In genomic region chr1:184986250-184986649, GRCh38 we compare ENCODE assay signal across 9 cellular contexts. TPM values are rescaled to one million over a fixed set of nuclear protein-coding genes. Genes with fewer than 3 reads are reported as not detected.
DNase-seq lines count a peak whose midpoint lies in the region; ATAC-seq and TF ChIP-seq lines count a peak whose summit lies in the region.
"Had no signal": no experiment of that assay in that cellular context is flagged by ENCODE, and none has a peak within 500 bp of the region (broad histone marks: within the 10 kb centered on the region; RNA-seq: fewer than 3 reads in every experiment).

No MANE protein-coding gene starts in this region.

- no peak for TF ChIP-seq POLR2A in NB4 (IDR thresholded peaks at IDR 0.05; ENCODE audit: extremely low read depth, insufficient read length)

- H3K79me1 ChIP-seq in mesendoderm (ENCODE audit: low read length), result no peaks in the 10 kb centered on the region

- TF ChIP-seq CTCF in NB4 (IDR thresholded peaks at IDR 0.05; ENCODE audit: low read depth, low read length), result no peak
- TF ChIP-seq CTCF in brain microvascular endothelial cell (IDR thresholded peaks at IDR 0.05; ENCODE audit: low read depth, low read length, missing control alignments), result peak; percentile 57

- H3K4ac ChIP-seq in mesendoderm (ENCODE audit: low read depth, low read length), result no peak overlapping the region

- H3K56ac ChIP-seq in mesendoderm (ENCODE audit: low read length), result no peak overlapping the region

- in situ Hi-C loops in brain microvascular endothelial cell (cut with HindIII; ENCODE audit: low pct_ligation_motif_present, low sequenced_read_pairs), result no loop called here

- H3K27me3 Mint-ChIP-seq in T-helper 2 cell treated with Interferon-gamma antibody and Interleukin-4, amounts not matched to agents 5 μg/mL and 100 μg/mL, for 36 hours (ENCODE audit: low read depth), result peaks cover 48% of the 10 kb centered on the region

- H3K4me3 Mint-ChIP-seq in T-helper 2 cell treated with Interferon-gamma antibody and Interleukin-4, amounts not matched to agents 5 μg/mL and 100 μg/mL, for 36 hours, result no peak overlapping the region

- H3K18ac ChIP-seq in mesendoderm (ENCODE audit: low read length), result no peak overlapping the region

- no peak overlapping the region for H3K4me2 ChIP-seq in mesendoderm (ENCODE audit: low read length)

- H3K23ac ChIP-seq in mesendoderm (ENCODE audit: low read length), result no peak overlapping the region

- no peaks in the 10 kb centered on the region for H3K79me2 ChIP-seq in mesendoderm (ENCODE audit: control insufficient read depth, insufficient read depth, low read length)

- H2BK15ac ChIP-seq in mesendoderm (replicated peaks; ENCODE audit: low read depth), result no peak overlapping the region

- no peaks in the 10 kb centered on the region for H3K9me3 Mint-ChIP-seq in T-helper 2 cell treated with Interferon-gamma antibody and Interleukin-4, amounts not matched to agents 5 μg/mL and 100 μg/mL, for 36 hours

- H2BK120ac ChIP-seq in mesendoderm (ENCODE audit: low read depth, low read length), result no peak overlapping the region

- H3K4me3 ChIP-seq in NB4 (ENCODE audit: low read depth, low read length) (no peak overlapping the region), brain microvascular endothelial cell (ENCODE audit: low read depth, low read length) (no peak overlapping the region), mesendoderm (ENCODE audit: low read length) (no peak overlapping the region)
- H3K4me3 ChIP-seq: esophagus muscularis mucosa had no signal

- H3K27ac ChIP-seq in brain microvascular endothelial cell, result no peak overlapping the region
- no peak overlapping the region for H3K27ac ChIP-seq in mesendoderm (ENCODE audit: low read depth, low read length)
- H3K27ac ChIP-seq: esophagus muscularis mucosa had no signal

- no peak overlapping the region for H3K9ac ChIP-seq in mesendoderm (ENCODE audit: low read length)

- peaks cover 8% of the 10 kb centered on the region for H3K4me1 Mint-ChIP-seq in T-helper 2 cell treated with Interferon-gamma antibody and Interleukin-4, amounts not matched to agents 5 μg/mL and 100 μg/mL, for 36 hours (ENCODE audit: low read depth)

- H3K27ac Mint-ChIP-seq in T-helper 2 cell treated with Interferon-gamma antibody and Interleukin-4, amounts not matched to agents 5 μg/mL and 100 μg/mL, for 36 hours, result no peak overlapping the region

- no CpG with 5 or more reads among the region's 5 CpGs for WGBS in mesendoderm (ENCODE audit: extremely low coverage, insufficient coverage, low lambda C conversion rate)

- ATAC-seq in HG03175 (IDR thresholded peaks at IDR 0.05; ENCODE audit: unreplicated experiment), result no peak

- no peaks in the 10 kb centered on the region for H3K36me3 ChIP-seq in brain microvascular endothelial cell (replicated peaks)
- H3K36me3 ChIP-seq in mesendoderm (ENCODE audit: control insufficient read depth, insufficient read depth, low read length), result no peaks in the 10 kb centered on the region
- H3K36me3 ChIP-seq: esophagus muscularis mucosa had no signal

- no peak overlapping the region for H4K5ac ChIP-seq in mesendoderm (ENCODE audit: low read length)

- no peak overlapping the region for H2AK5ac ChIP-seq in mesendoderm (ENCODE audit: low read length)

- H3K27me3 ChIP-seq in brain microvascular endothelial cell (replicated peaks), result no peaks in the 10 kb centered on the region
- H3K27me3 ChIP-seq in mesendoderm (ENCODE audit: insufficient read depth, low read length, poor library complexity), result no peaks in the 10 kb centered on the region
- H3K27me3 ChIP-seq: esophagus muscularis mucosa had no signal

- no peak overlapping the region for H4K8ac ChIP-seq in mesendoderm (ENCODE audit: low read depth, low read length)

- H2BK5ac ChIP-seq in mesendoderm (ENCODE audit: low read length), result no peak overlapping the region

- H3K36me3 Mint-ChIP-seq in T-helper 2 cell treated with Interferon-gamma antibody and Interleukin-4, amounts not matched to agents 5 μg/mL and 100 μg/mL, for 36 hours (ENCODE audit: low read depth), result no peaks in the 10 kb centered on the region

- H3K4me1 ChIP-seq in mesendoderm (ENCODE audit: control insufficient read depth, low read depth, low read length), result no peaks in the 10 kb centered on the region

- DNase-seq in GDM1 (lab: John Stamatoyannopoulos, UW) (peak; percentile 30), NB4 (ENCODE audit: low read depth) (peak; percentile 31), brain microvascular endothelial cell (no peak), mesendoderm (peak; percentile 53), midbrain (lab: John Stamatoyannopoulos, UW) (no peak)
- no peak for DNase-seq in T-helper 2 cell treated with Interferon-gamma antibody and Interleukin-4, amounts not matched to agents 5 μg/mL and 100 μg/mL, for 36 hours (ENCODE audit: low spot score)
- DNase-seq: occipital lobe had no signal

RNA-seq across cellular contexts. Expression of gene NIBAN1, which starts 11.9 kb away (rescaled TPM):
- polyA plus RNA-seq in mesendoderm (2013, experiment 1 of 2), result 5.1 TPM
- 5.5 TPM for polyA plus RNA-seq in mesendoderm (2013, experiment 2 of 2)

RNA-seq across cellular contexts. Expression of gene RNF2, which starts 59.1 kb away (rescaled TPM):
- 68.2 TPM for polyA plus RNA-seq in mesendoderm (2013, experiment 1 of 2)
- 67.8 TPM for polyA plus RNA-seq in mesendoderm (2013, experiment 2 of 2)

Comparison
In these comparisons a context has a peak if more than half of its experiments do, and no peak if none do; other contexts are left out.
1. DNase-seq: peak in GDM1 (single experiment), NB4 (single experiment) and mesendoderm (single experiment); none in brain microvascular endothelial cell (single experiment), midbrain (single experiment) and T-helper 2 cell treated with Interferon-gamma antibody and Interleukin-4, amounts not matched to agents 5 μg/mL and 100 μg/mL, for 36 hours (single experiment).